ENCODE assay signal across 25 cellular contexts in genomic region chr12:114319422-114319821, GRCh38.
DNase-seq lines count a peak whose midpoint lies in the region; ATAC-seq and TF ChIP-seq lines count a peak whose summit lies in the region.
"Had no signal": no experiment of that assay in that cellular context is flagged by ENCODE, and none has a peak within 500 bp of the region (broad histone marks: within the 10 kb centered on the region; RNA-seq: fewer than 3 reads in every experiment).

No MANE protein-coding gene starts in this region.

- CTCF ChIA-PET in HEK293 (lab: Yijun Ruan, JAX): no interaction called here

- no peak for ATAC-seq in Right ventricle myocardium inferior
- no peak for ATAC-seq in thoracic aorta (ENCODE audit: insufficient number of reproducible peaks, low FRiP score, low read depth)
- ATAC-seq in GM21515 (IDR thresholded peaks at IDR 0.05; ENCODE audit: unreplicated experiment): no peak
- ATAC-seq: activated T-cell treated with anti-CD3 and anti-CD28 coated beads, Interleukin-2, amount 50 U/mL, for 72 hours; gastrocnemius medialis had no signal

- intact Hi-C loops in Right ventricle myocardium inferior (cut with DNase I): no loop called here

- H3K4me1 ChIP-seq in cardiac muscle cell (ENCODE audit: low read depth): peaks cover 22% of the 10 kb centered on the region
- H3K4me1 ChIP-seq in HEK293 (ENCODE audit: control insufficient read depth, insufficient read depth, low read length): no peaks in the 10 kb centered on the region
- peaks cover 12 to 39% of the 10 kb centered on the region in 2 donors for H3K4me1 ChIP-seq in thoracic aorta (ENCODE audit: control insufficient read depth in 1 of 2, low read depth in 2 of 2)
- H3K4me1 ChIP-seq: gastrocnemius medialis, HAP-1 had no signal

- H3K36me3 ChIP-seq in cardiac muscle cell: no peaks in the 10 kb centered on the region
- H3K36me3 ChIP-seq in HEK293 (ENCODE audit: control insufficient read depth in 2 of 2, insufficient read depth in 1 of 2, low read length in 2 of 2): no peaks in the 10 kb centered on the region
- H3K36me3 ChIP-seq in thoracic aorta: no peaks in the 10 kb centered on the region
- H3K36me3 ChIP-seq: gastrocnemius medialis, HAP-1 had no signal

- H3K27ac ChIP-seq in cardiac muscle cell (peak overlapping the region; percentile 41), HEK293 (ENCODE audit: extremely low read depth, low read depth, low read length) (no peak overlapping the region), thoracic aorta (peak overlapping the region in 1 of 2 donors; percentile 61)
- H3K27ac ChIP-seq: C4-2B, gastrocnemius medialis, KMS-11 had no signal

- POLR2A ChIA-PET in HEK293 (lab: Yijun Ruan, JAX): no interaction called here

- H3K27me3 ChIP-seq in cardiac muscle cell (no peaks in the 10 kb centered on the region), thoracic aorta (replicated peaks; ENCODE audit: insufficient read depth) (no peaks in the 10 kb centered on the region)
- H3K27me3 ChIP-seq: gastrocnemius medialis had no signal

- H3K9me3 ChIP-seq in cardiac muscle cell (ENCODE audit: low read depth) (no peaks in the 10 kb centered on the region), HEK293 (ENCODE audit: control insufficient read depth, insufficient read depth, low read depth, low read length) (no peaks in the 10 kb centered on the region), thoracic aorta (no peaks in the 10 kb centered on the region)
- H3K9me3 ChIP-seq: gastrocnemius medialis, HAP-1 had no signal

- DNase-seq in cardiac muscle cell (ENCODE audit: low read depth in 1 of 2, low spot score in 1 of 2): peak; percentile 52 to 53
- DNase-seq in Right ventricle myocardium inferior (ENCODE audit: missing footprints): no peak
- peak; percentile 80 for DNase-seq in fibroblast of the aortic adventitia (ENCODE audit: low read depth)
- peak; percentile 8 for DNase-seq in thoracic aorta (ENCODE audit: low spot score)
- DNase-seq in activated CD4-positive, alpha-beta T cell treated with anti-CD3 and anti-CD28 coated beads, Interleukin-2, amount 50 U/mL, for 4 hours: no peak
- DNase-seq in T1000 (lab: John Stamatoyannopoulos, UW): no peak
- DNase-seq: 8988T; activated CD4-positive, alpha-beta T cell treated with anti-CD3 and anti-CD28 coated beads for 1 hour; activated naive CD4-positive, alpha-beta T cell treated with anti-CD3 and anti-CD28 coated beads, Interleukin-2, amount 10 ng/mL, durations not matched to agents 7 days and 5 days; activated T-cell treated with anti-CD3 and anti-CD28 coated beads, Interleukin-2, amount 50 U/mL, for 72 hours; Calu3; cerebellar nuclear complex; gastrocnemius medialis; naive B cell; NCI-H2029; occipital lobe; SIG-M5; stimulated activated CD4-positive, alpha-beta T cell treated with anti-CD3 and anti-CD28 coated beads, Interleukin-12 subunit alpha, Interleukin-12 subunit beta, amount 100 ng/mL, for 4 hours; stimulated activated CD4-positive, alpha-beta T cell treated with anti-CD3 and anti-CD28 coated beads, Interleukin-4, amount 100 ng/mL, for 4 hours; trophoblast cell had no signal

- H3K4me3 ChIP-seq in cardiac muscle cell (no peak overlapping the region), HEK293 (ENCODE audit: low read depth, low read length) (no peak overlapping the region), fibroblast of the aortic adventitia (ENCODE audit: low read depth, low read length) (no peak overlapping the region), thoracic aorta (peak overlapping the region; percentile 12)
- H3K4me3 ChIP-seq: gastrocnemius medialis, HAP-1 had no signal

- no peak for TF ChIP-seq CTCF in cardiac muscle cell (IDR thresholded peaks at IDR 0.05; ENCODE audit: low read depth, low read length)
- TF ChIP-seq CTCF in HEK293 (tag by site-specific recombination; IDR thresholded peaks at IDR 0.05): no peak
- TF ChIP-seq CTCF in fibroblast of the aortic adventitia (IDR thresholded peaks at IDR 0.05; ENCODE audit: insufficient read depth, low read length): no peak
- TF ChIP-seq CTCF in thoracic aorta (IDR thresholded peaks at IDR 0.05): no peak

TF ChIP-seq in HEK293, 187 proteins besides CTCF, POLR2A, EP300 and RAD21:
- TF ChIP-seq ZFHX2 (tag by site-specific recombination; conservative IDR thresholded peaks at IDR 0.05) (peak; percentile 47; the same call in 1 of the 2 replicates), ZNF521 (tag by site-specific recombination; IDR thresholded peaks at IDR 0.05) (no peak), ZNF155 (tag by site-specific recombination; IDR thresholded peaks at IDR 0.05) (no peak), ZNF37A (tag by site-specific recombination; IDR thresholded peaks at IDR 0.05) (no peak), KLF1 (tag by site-specific recombination; IDR thresholded peaks at IDR 0.05) (no peak), EGR2 (tag by site-specific recombination; IDR thresholded peaks at IDR 0.05; ENCODE audit: low read depth) (peak; percentile 75)
- TF ChIP-seq, protein P1, sequence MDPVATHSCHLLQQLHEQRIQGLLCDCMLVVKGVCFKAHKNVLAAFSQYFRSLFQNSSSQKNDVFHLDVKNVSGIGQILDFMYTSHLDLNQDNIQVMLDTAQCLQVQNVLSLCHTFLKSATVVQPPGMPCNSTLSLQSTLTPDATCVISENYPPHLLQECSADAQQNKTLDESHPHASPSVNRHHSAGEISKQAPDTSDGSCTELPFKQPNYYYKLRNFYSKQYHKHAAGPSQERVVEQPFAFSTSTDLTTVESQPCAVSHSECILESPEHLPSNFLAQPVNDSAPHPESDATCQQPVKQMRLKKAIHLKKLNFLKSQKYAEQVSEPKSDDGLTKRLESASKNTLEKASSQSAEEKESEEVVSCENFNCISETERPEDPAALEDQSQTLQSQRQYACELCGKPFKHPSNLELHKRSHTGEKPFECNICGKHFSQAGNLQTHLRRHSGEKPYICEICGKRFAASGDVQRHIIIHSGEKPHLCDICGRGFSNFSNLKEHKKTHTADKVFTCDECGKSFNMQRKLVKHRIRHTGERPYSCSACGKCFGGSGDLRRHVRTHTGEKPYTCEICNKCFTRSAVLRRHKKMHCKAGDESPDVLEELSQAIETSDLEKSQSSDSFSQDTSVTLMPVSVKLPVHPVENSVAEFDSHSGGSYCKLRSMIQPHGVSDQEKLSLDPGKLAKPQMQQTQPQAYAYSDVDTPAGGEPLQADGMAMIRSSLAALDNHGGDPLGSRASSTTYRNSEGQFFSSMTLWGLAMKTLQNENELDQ (tag by site-specific recombination; IDR thresholded peaks at IDR 0.05; ENCODE audit: low read depth): no peak

Comparison
In these comparisons a context has a peak if more than half of its experiments do, and no peak if none do; other contexts are left out.
1. DNase-seq: peak in cardiac muscle cell (2 of 2), fibroblast of the aortic adventitia (single experiment) and thoracic aorta (single experiment); none in Right ventricle myocardium inferior (single experiment), activated CD4-positive, alpha-beta T cell treated with anti-CD3 and anti-CD28 coated beads, Interleukin-2, amount 50 U/mL, for 4 hours (0 of 2) and T1000 (single experiment).